29 cellular contexts compared by ENCODE assay signal in genomic region chr3:195870937-195871336, GRCh38. TPM values are rescaled to one million over a fixed set of nuclear protein-coding genes. Genes with fewer than 3 reads are reported as not detected.
"Had no signal": no experiment of that assay in that cellular context is flagged by ENCODE, and none has a peak within 500 bp of the region (broad histone marks: within the 10 kb centered on the region; RNA-seq: fewer than 3 reads in every experiment).

No MANE protein-coding gene starts in this region.

- H3K4me3 Mint-ChIP-seq: activated T-cell treated with anti-CD3 and anti-CD28 coated beads, Interleukin-2, amount 50 U/mL, for 72 hours; naive B cell; neural crest cell; T-helper 1 cell treated with Interleukin-12 subunit alpha and Interleukin-12 subunit beta and Interleukin-4 antibody, amounts not matched to agents 30 μg/mL and 1 μg/mL, for 36 hours had no signal

- H3K4me1 ChIP-seq: body of pancreas, foreskin keratinocyte, heart right ventricle, left ventricle myocardium inferior, pancreas, psoas muscle, sigmoid colon had no signal

- H3K27me3 ChIP-seq: body of pancreas, cardiac muscle cell, foreskin keratinocyte, heart right ventricle, pancreas, sigmoid colon, testis, transverse colon had no signal

- H3K36me3 Mint-ChIP-seq: activated naive CD4-positive, alpha-beta T cell treated with anti-CD3 and anti-CD28 coated beads, Interleukin-2, amount 50 U/mL, for 72 hours had no signal

- H3K27ac Mint-ChIP-seq: activated T-cell treated with anti-CD3 and anti-CD28 coated beads, Interleukin-2, amount 50 U/mL, for 72 hours; T-helper 1 cell treated with Interleukin-12 subunit alpha and Interleukin-12 subunit beta and Interleukin-4 antibody, amounts not matched to agents 30 μg/mL and 1 μg/mL, for 36 hours had no signal

- H3K27me3 Mint-ChIP-seq: naive B cell had no signal

- H3K9me3 Mint-ChIP-seq: activated naive CD4-positive, alpha-beta T cell treated with anti-CD3 and anti-CD28 coated beads, Interleukin-2, amount 50 U/mL, for 72 hours; activated T-cell treated with anti-CD3 and anti-CD28 coated beads, Interleukin-2, amount 50 U/mL, for 72 hours; naive B cell; neural crest cell; T-helper 1 cell treated with Interleukin-12 subunit alpha and Interleukin-12 subunit beta and Interleukin-4 antibody, amounts not matched to agents 30 μg/mL and 1 μg/mL, for 36 hours had no signal

- H3K27ac ChIP-seq: body of pancreas, cardiac muscle cell, coronary artery, foreskin keratinocyte, heart right ventricle, left ventricle myocardium inferior, pancreas, psoas muscle, sigmoid colon, testis, transverse colon, VCaP had no signal

- DNase-seq: activated CD4-positive, alpha-beta T cell treated with anti-CD3 and anti-CD28 coated beads for 4 hours; activated CD4-positive, alpha-beta T cell treated with anti-CD3 and anti-CD28 coated beads, Interleukin-2, amount 50 U/mL, for 4 hours; activated naive CD4-positive, alpha-beta T cell; activated T-cell treated with anti-CD3 and anti-CD28 coated beads for 4 hours; activated T-cell treated with anti-CD3 and anti-CD28 coated beads, Interleukin-2, amount 50 U/mL, for 72 hours; body of pancreas; heart right ventricle; left ventricle myocardium inferior; naive B cell; nucleus accumbens; sigmoid colon; stimulated activated CD4-positive, alpha-beta T cell treated with anti-CD3 and anti-CD28 coated beads, Interleukin-15, amount 100 ng/mL, for 24 hours; stimulated activated CD4-positive, alpha-beta T cell treated with anti-CD3 and anti-CD28 coated beads, Interleukin-2, amount 100 ng/mL, for 24 hours; stimulated activated naive CD4-positive, alpha-beta T cell treated with Interleukin-2 at 50 U/mL for 16 hours; T-helper 9 cell; testis had no signal

- H3K9me3 ChIP-seq: body of pancreas, heart right ventricle, left ventricle myocardium inferior, pancreas, psoas muscle, sigmoid colon, testis, transverse colon had no signal

- ATAC-seq: activated naive CD4-positive, alpha-beta T cell treated with anti-CD3 and anti-CD28 coated beads, Interleukin-2, amount 50 U/mL, for 72 hours; activated T-cell treated with anti-CD3 and anti-CD28 coated beads, Interleukin-2, amount 50 U/mL, for 72 hours; body of pancreas; heart right ventricle; pancreas had no signal

- H3K4me3 ChIP-seq: body of pancreas, cardiac muscle cell, coronary artery, heart right ventricle, left ventricle myocardium inferior, lung, pancreas, psoas muscle, sigmoid colon, testis, transverse colon had no signal

- H3K36me3 ChIP-seq: pancreas had no signal

- H3K4me1 Mint-ChIP-seq: naive B cell, neural crest cell had no signal

RNA-seq across cellular contexts. Expression of gene MUC4, which starts 59.2 kb away (rescaled TPM):
- total RNA-seq: body of pancreas, cardiac muscle cell, endothelial cell of umbilical vein, foreskin keratinocyte, heart right ventricle, neural crest cell had no signal
- polyA plus RNA-seq: foreskin keratinocyte, urinary bladder had no signal
